Comparison of ENCODE assay signal across 23 cellular contexts in the genomic region with DNA sequence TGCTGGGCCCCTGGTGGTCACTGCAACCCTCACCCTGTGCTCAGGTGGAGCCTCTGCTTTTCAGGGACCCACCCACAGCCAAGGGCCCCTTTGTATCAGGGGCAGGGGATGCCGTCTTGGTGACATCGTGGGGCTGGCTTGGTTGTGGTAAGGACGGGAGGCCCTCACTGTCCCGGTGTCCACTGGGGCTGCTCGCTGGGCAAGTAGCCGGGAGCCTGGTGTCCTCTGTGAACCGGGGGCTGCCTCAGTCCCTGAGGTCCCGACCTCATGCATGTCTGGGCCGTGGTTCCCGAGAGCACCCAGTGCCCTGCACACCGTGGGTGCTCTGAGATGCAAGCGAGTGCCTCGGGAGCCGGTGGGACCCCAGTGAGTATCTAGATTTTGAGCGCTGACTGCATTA. TPM values are rescaled to one million over a fixed set of nuclear protein-coding genes. Genes with fewer than 3 reads are reported as not detected.
A peak's percentile ranks its signal among the peaks of the same experiment; 100 is the strongest.
DNase-seq lines count a peak whose midpoint lies in the region; ATAC-seq, FAIRE-seq and TF ChIP-seq lines count a peak whose summit lies in the region.
"Had no signal": no experiment of that assay in that cellular context is flagged by ENCODE, and none has a peak within 500 bp of the region (broad histone marks: within the 10 kb centered on the region; RNA-seq: fewer than 3 reads in every experiment).

No MANE protein-coding gene starts in this region.

- CTCF ChIA-PET in HepG2 (lab: Yijun Ruan, JAX; ENCODE audit: low intra/inter-chr PET ratio, low total read pairs) = no interaction called here

- no peak for TF ChIP-seq EP300 in HepG2 (IDR thresholded peaks at IDR 0.05; ENCODE audit: low read depth in 2 of 2, low read length in 2 of 2)
- TF ChIP-seq EP300 in HepG2 (CRISPR knock-in tag; IDR thresholded peaks at IDR 0.05; ENCODE audit: borderline replicate concordance) = no peak

- H3K9ac ChIP-seq in HepG2 (ENCODE audit: insufficient read depth, low read depth, low read length) = no peak overlapping the region

- intact Hi-C loops in right lobe of liver (cut with DNase I) (no loop called here), HepG2 (cut with micrococcal nuclease; ENCODE audit: unreplicated experiment) (no loop called here), aorta (cut with DNase I) (no loop called here)

- H2AFZ ChIP-seq in HepG2 (ENCODE audit: low read length) = no peak overlapping the region

- 63% methylated on average over 7 of the region's 15 CpGs for WGBS in right lobe of liver (ENCODE audit: insufficient coverage, low coverage, low lambda C conversion rate, missing lambda C conversion rate)
- 35% methylated on average over 5 of the region's 15 CpGs for WGBS in HepG2 (ENCODE audit: low lambda C conversion rate)
- 89 to 92% methylated on average over 15 of the region's 15 CpGs for WGBS in aorta, 2 donors

- POLR2A ChIA-PET in HepG2 (lab: Yijun Ruan, JAX) = no interaction called here

- ATAC-seq in right lobe of liver (no peak), HepG2 (no peak), memory B cell (ENCODE audit: low read depth) (no peak), aorta (ENCODE audit: low FRiP score) (no peak), HG02623 (IDR thresholded peaks at IDR 0.05; ENCODE audit: unreplicated experiment) (no peak)

- H3K36me3 Mint-ChIP-seq in memory B cell = no peaks in the 10 kb centered on the region
- H3K36me3 Mint-ChIP-seq: CD4-positive, CD25-positive, alpha-beta regulatory T cell; CD8-positive, alpha-beta memory T cell had no signal

- no peak overlapping the region for H3K4me2 ChIP-seq in HepG2 (ENCODE audit: low read depth, low read length)

- no peaks in the 10 kb centered on the region for H3K4me1 Mint-ChIP-seq in memory B cell
- H3K4me1 Mint-ChIP-seq: CD8-positive, alpha-beta memory T cell; H9 had no signal

- no peaks in the 10 kb centered on the region for H3K36me3 ChIP-seq in right lobe of liver
- H3K36me3 ChIP-seq in HepG2 (replicated peaks in 1 of 2; ENCODE audit: control insufficient read depth in 1 of 2, insufficient read depth in 2 of 2, low read length in 2 of 2) = no peaks in the 10 kb centered on the region
- H3K36me3 ChIP-seq in aorta (ENCODE audit: control insufficient read depth in 1 of 2, insufficient read depth in 2 of 2, low read length in 1 of 2) = no peaks in the 10 kb centered on the region
- H3K36me3 ChIP-seq: BE2C had no signal

- H3K4me3 ChIP-seq in right lobe of liver (no peak overlapping the region), HepG2 (replicated peaks in 1 of 3; ENCODE audit: insufficient read depth in 1 of 3, low read depth in 2 of 3, low read length in 3 of 3) (no peak overlapping the region), iPS-18c (ENCODE audit: insufficient read depth, low read depth, low read length) (peak overlapping the region; percentile 9; the same call in 1 of the 2 replicates), aorta (ENCODE audit: low read length in 2 of 2) (no peak overlapping the region)

- no TSS peak for BruUV-seq in HepG2 (replicated peaks; lab: Mats Ljungman, UMichigan)

- H3K79me2 ChIP-seq in HepG2 (ENCODE audit: insufficient read depth, low read length) = no peaks in the 10 kb centered on the region

- no peak for FAIRE-seq in HepG2 (lab: Jason Lieb, UNC)
- FAIRE-seq: A204.1, G401.6, GM12891, GM19239, H1 had no signal

- no peak overlapping the region for H3K4me3 Mint-ChIP-seq in memory B cell
- H3K4me3 Mint-ChIP-seq: CD4-positive, CD25-positive, alpha-beta regulatory T cell; CD8-positive, alpha-beta memory T cell; H9 had no signal

- H3K9me3 ChIP-seq in right lobe of liver = no peaks in the 10 kb centered on the region
- no peaks in the 10 kb centered on the region for H3K9me3 ChIP-seq in HepG2 (ENCODE audit: low read length)
- H3K9me3 ChIP-seq in iPS-18c (ENCODE audit: control insufficient read depth, insufficient read depth, low read length) = peaks cover 62% of the 10 kb centered on the region
- H3K9me3 ChIP-seq in aorta (ENCODE audit: control insufficient read depth, low read length) = no peaks in the 10 kb centered on the region
- H3K9me3 ChIP-seq: BE2C had no signal

- DNase-seq in right lobe of liver (peak in 2 of 3 donors; percentile 7 to 35), HepG2 (ENCODE audit: low spot score) (no peak), memory B cell (ENCODE audit: low spot score in 2 of 2) (no peak), aorta (peak; percentile 21 to 57), NOMO-1 (lab: John Stamatoyannopoulos, UW; ENCODE audit: unreplicated experiment in 2 of 2) (no peak)
- DNase-seq: ACHN; BE2C; C1 segment of cervical spinal cord; CD4-positive, CD25-positive, alpha-beta regulatory T cell; CD8-positive, alpha-beta memory T cell; COR-L47; DMS 273 treated with DMSO at 0.1 percent for 48 hours; DMS53; H9; IMR-90 had no signal

- peaks cover 5% of the 10 kb centered on the region for H3K27me3 Mint-ChIP-seq in memory B cell
- H3K27me3 Mint-ChIP-seq: CD4-positive, CD25-positive, alpha-beta regulatory T cell had no signal

- H4K20me1 ChIP-seq in HepG2 (ENCODE audit: insufficient read depth, low read length) = no peaks in the 10 kb centered on the region; the same call in 1 of the 2 replicates

- in situ Hi-C loops in HepG2 (cut with HindIII; ENCODE audit: extremely low pct_ligation_motif_present, low pct_unique_long_range_greater_than_20kb) = no loop called here

- no peak for TF ChIP-seq POLR2A in right lobe of liver (IDR thresholded peaks at IDR 0.05)
- no peak for TF ChIP-seq POLR2A in HepG2 (IDR thresholded peaks at IDR 0.05; ENCODE audit: insufficient read depth in 1 of 2, low read depth in 2 of 2, low read length in 2 of 2)

- peaks cover 6% of the 10 kb centered on the region for H3K9me3 Mint-ChIP-seq in memory B cell
- H3K9me3 Mint-ChIP-seq: CD4-positive, CD25-positive, alpha-beta regulatory T cell had no signal

- no peak overlapping the region for H3K27ac ChIP-seq in right lobe of liver
- H3K27ac ChIP-seq in HepG2 (ENCODE audit: extremely low read length, insufficient read depth, low read length) = no peak overlapping the region
- no peak overlapping the region for H3K27ac ChIP-seq in aorta (ENCODE audit: low read depth in 1 of 2, low read length in 2 of 2)
- H3K27ac ChIP-seq: HL-60 had no signal

- H3K27me3 ChIP-seq in right lobe of liver = no peaks in the 10 kb centered on the region
- peaks cover 9 to 75% of the 10 kb centered on the region in 2 experiments; a peak in 4 of 5 replicates for H3K27me3 ChIP-seq in HepG2 (ENCODE audit: control insufficient read depth in 1 of 2, insufficient read depth in 2 of 2, low read length in 2 of 2)
- H3K27me3 ChIP-seq in aorta (ENCODE audit: control insufficient read depth in 1 of 2, insufficient read depth in 2 of 2, low read length in 1 of 2) = no peaks in the 10 kb centered on the region

- H3K4me1 ChIP-seq in right lobe of liver (no peaks in the 10 kb centered on the region), HepG2 (ENCODE audit: insufficient read depth, low read length) (no peaks in the 10 kb centered on the region), aorta (ENCODE audit: control insufficient read depth in 1 of 2, insufficient read depth in 2 of 2, low read length in 2 of 2) (no peaks in the 10 kb centered on the region)
- H3K4me1 ChIP-seq: BE2C had no signal

- peak overlapping the region; percentile 90 for H3K27ac Mint-ChIP-seq in memory B cell
- H3K27ac Mint-ChIP-seq: CD4-positive, CD25-positive, alpha-beta regulatory T cell; CD8-positive, alpha-beta memory T cell; H9 had no signal

- no peak for TF ChIP-seq RAD21 in HepG2 (CRISPR knock-in tag; IDR thresholded peaks at IDR 0.05)

- no peak for TF ChIP-seq CTCF in right lobe of liver (IDR thresholded peaks at IDR 0.05)
- TF ChIP-seq CTCF in HepG2 (CRISPR knock-in tag; IDR thresholded peaks at IDR 0.05) = no peak

TF ChIP-seq in HepG2, 621 proteins besides CTCF, POLR2A, EP300 and RAD21 (continues in another document):
- TF ChIP-seq ZMYM2 (CRISPR knock-in tag; IDR thresholded peaks at IDR 0.05) (no peak), PAWR (CRISPR knock-in tag; IDR thresholded peaks at IDR 0.05; ENCODE audit: borderline replicate concordance) (no peak), FOXA1 (IDR thresholded peaks at IDR 0.05) (no peak), FOXA1 (CRISPR knock-in tag; IDR thresholded peaks at IDR 0.05) (no peak), FOXA3 (CRISPR knock-in tag; IDR thresholded peaks at IDR 0.05) (no peak), ZNF775 (CRISPR knock-in tag; IDR thresholded peaks at IDR 0.05; ENCODE audit: borderline replicate concordance) (no peak), ZNF230 (CRISPR knock-in tag; IDR thresholded peaks at IDR 0.05) (no peak), ZNF12 (CRISPR knock-in tag; IDR thresholded peaks at IDR 0.05) (no peak), ZNF576 (CRISPR knock-in tag; IDR thresholded peaks at IDR 0.05) (no peak)

RNA-seq across cellular contexts. Expression of gene TTC34, which starts 56.0 kb away (rescaled TPM):
- under 1 TPM in 5 of 6 experiments, not detected in 1; 0.06 to 0.23 (median 0.18) TPM for total RNA-seq in right lobe of liver
- total RNA-seq in HepG2 (2016; rRNA removed; fragmentation: Illumina TruSeq; extraction: Trizol) = 0.07 TPM in 1 of 2 replicates, not detected in the other
- not detected in 2 replicates for total RNA-seq in HepG2 (2016; cell fraction: cytosol; rRNA removed; fragmentation: Illumina TruSeq; extraction: Trizol; ENCODE audit: low read depth)
- 0.09 TPM in 1 of 2 replicates, not detected in the other for total RNA-seq in HepG2 (2016; cell fraction: insoluble cytoplasmic fraction; rRNA removed; fragmentation: Illumina TruSeq; extraction: Trizol)
- 0.03 TPM in 1 of 2 replicates, not detected in the other for total RNA-seq in HepG2 (2016; cell fraction: membrane; rRNA removed; fragmentation: Illumina TruSeq; extraction: Trizol)
- total RNA-seq in HepG2 (2016; cell fraction: nucleus; rRNA removed; fragmentation: Illumina TruSeq; extraction: Trizol) = 0.22 and 0.31 TPM in 2 replicates
- 0.11 and 0.13 TPM in 2 replicates for polyA plus RNA-seq in HepG2 (2011; rRNA removed)
- 0.01 and 0.03 TPM in 2 replicates for polyA plus RNA-seq in HepG2 (2011; cell fraction: cytosol; rRNA removed)
- polyA plus RNA-seq in HepG2 (2011; cell fraction: nucleus; rRNA removed) = 1.1 and 1.5 TPM in 2 replicates
- 0.08 and 0.16 TPM in 2 replicates for polyA plus RNA-seq in HepG2 (2012)
- 0.01 TPM in 1 of 2 replicates, not detected in the other for polyA plus RNA-seq in HepG2 (2016; cell fraction: cytosol; fragmentation: Illumina TruSeq; extraction: Trizol; ENCODE audit: low read depth)
- 0.03 and 0.05 TPM in 2 replicates for polyA plus RNA-seq in HepG2 (2016; cell fraction: insoluble cytoplasmic fraction; fragmentation: Illumina TruSeq; extraction: Trizol; ENCODE audit: low read depth)
- 0.03 TPM in 1 of 2 replicates, not detected in the other for polyA plus RNA-seq in HepG2 (2016; cell fraction: membrane; fragmentation: Illumina TruSeq; extraction: Trizol; ENCODE audit: low read depth)
- polyA plus RNA-seq in HepG2 (2016; cell fraction: nucleus; fragmentation: Illumina TruSeq; extraction: Trizol; ENCODE audit: insufficient read depth, low read depth) = 0.33 and 0.36 TPM in 2 replicates
- 0.84 and 0.87 TPM in 2 replicates for polyA minus RNA-seq in HepG2 (2011; rRNA and poly(A)+ RNA removed; ENCODE audit: low replicate concordance)
- 0.09 and 0.10 TPM in 2 replicates for polyA minus RNA-seq in HepG2 (2011; cell fraction: cytosol; rRNA and poly(A)+ RNA removed)
- polyA minus RNA-seq in HepG2 (2011; cell fraction: nucleus; rRNA and poly(A)+ RNA removed) = 1.7 and 2.5 TPM in 2 replicates
- 1 to 10 TPM in 1 of 2 donors, under 1 TPM in 1; 0.55 to 1.3 TPM for total RNA-seq in aorta
- polyA plus RNA-seq in aorta = under 1 TPM in 1 of 2 donors, not detected in 1; 0.95 TPM

Comparison
In these comparisons a context has a peak if more than half of its experiments do, and no peak if none do; other contexts are left out.
1. DNase-seq: peak in right lobe of liver (2 of 3) and aorta (2 of 2); none in HepG2 (single experiment), memory B cell (0 of 2) and NOMO-1 (0 of 2).